ENCODE assay signal across 26 cellular contexts in genomic region chr17:9109933-9110332, GRCh38.
"Had no signal": no experiment of that assay in that cellular context is flagged by ENCODE, and none has a peak within 500 bp of the region (broad histone marks: within the 10 kb centered on the region; RNA-seq: fewer than 3 reads in every experiment).

No MANE protein-coding gene starts in this region.

- H3K27me3 ChIP-seq: gastroesophageal sphincter, heart left ventricle, hepatocyte, sigmoid colon, thyroid gland, vagina had no signal

- ATAC-seq: esophagus mucosa; gastroesophageal sphincter; heart left ventricle; left cardiac atrium; left lung; naive thymus-derived CD4-positive, alpha-beta T cell; psoas muscle; right cardiac atrium; stimulated activated effector memory CD8-positive, alpha-beta T cell treated with anti-CD3 and anti-CD28 coated beads, Interleukin-12 subunit alpha, Interleukin-12 subunit beta, amount 100 ng/mL, for 72 hours had no signal

- H3K27ac ChIP-seq: dorsolateral prefrontal cortex, epithelial cell of prostate, heart left ventricle, hepatocyte, left lung, psoas muscle, sigmoid colon, stomach, thyroid gland, vagina had no signal

- H3K4me1 ChIP-seq: left lung, psoas muscle, thyroid gland had no signal

- FAIRE-seq: colon, islet of Langerhans had no signal

- H3K9me3 ChIP-seq: gastroesophageal sphincter, heart left ventricle, left lung, psoas muscle, sigmoid colon, stomach, thyroid gland, vagina had no signal

- DNase-seq: effector CD4-positive, alpha-beta T cell; foreskin fibroblast; heart left ventricle; left cardiac atrium; left lung; mesenchymal stem cell; midbrain; naive thymus-derived CD4-positive, alpha-beta T cell; nucleus accumbens; psoas muscle; right cardiac atrium; sigmoid colon; stimulated activated CD4-positive, alpha-beta T cell treated with anti-CD3 and anti-CD28 coated beads, Interleukin-2, amount 100 ng/mL, for 24 hours; stimulated activated CD4-positive, alpha-beta T cell treated with anti-CD3 and anti-CD28 coated beads, Interleukin-4, amount 100 ng/mL, for 24 hours; stimulated activated naive CD4-positive, alpha-beta T cell treated with Interleukin-2 at 50 U/mL for 16 hours; stomach; thyroid gland had no signal

- H3K4me2 ChIP-seq: hepatocyte had no signal

- H3K36me3 ChIP-seq: gastroesophageal sphincter, heart left ventricle, left lung, sigmoid colon, stomach, thyroid gland, vagina had no signal

- H2AFZ ChIP-seq: hepatocyte had no signal

- H3K4me3 ChIP-seq: dorsolateral prefrontal cortex, gastroesophageal sphincter, heart left ventricle, hepatocyte, left lung, psoas muscle, sigmoid colon, stomach, thyroid gland, vagina had no signal

- H3K79me2 ChIP-seq: hepatocyte had no signal
